In the genomic region with DNA sequence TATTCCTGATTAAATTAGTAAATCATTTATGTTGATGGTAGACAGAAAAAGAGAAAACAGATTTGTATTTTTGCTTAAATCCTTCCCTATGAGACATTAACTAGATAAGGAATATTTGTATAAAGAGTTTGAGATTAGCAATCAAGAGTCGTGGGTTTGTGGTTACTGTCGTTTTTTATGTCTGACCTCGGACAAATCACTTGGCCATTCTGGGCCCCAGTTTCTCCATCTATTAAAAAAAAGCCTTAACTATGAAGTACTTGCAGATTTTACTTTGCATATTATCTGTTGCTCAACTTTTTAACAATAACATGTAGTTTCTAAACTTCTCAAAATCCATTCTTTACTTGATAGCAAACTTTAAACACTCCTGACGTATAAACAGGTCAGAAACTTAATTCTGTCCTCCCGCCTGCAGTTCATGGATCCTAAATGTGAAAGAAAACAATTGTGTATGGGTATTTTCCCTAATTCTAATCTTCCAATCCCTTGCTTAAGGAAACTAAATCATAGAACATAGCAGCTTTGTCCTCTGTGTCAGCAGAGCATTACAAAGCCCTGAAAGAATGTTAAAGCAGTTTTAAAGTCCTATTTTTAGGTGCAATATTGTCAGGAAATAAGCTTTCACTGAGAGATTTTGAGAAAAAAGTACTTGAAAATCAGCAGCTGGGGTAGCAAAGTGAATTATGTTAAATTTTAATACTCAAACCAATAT, we compare ENCODE assay signal across 17 cellular contexts.
A peak's percentile ranks its signal among the peaks of the same experiment; 100 is the strongest.
DNase-seq lines count a peak whose midpoint lies in the region; ATAC-seq, FAIRE-seq and TF ChIP-seq lines count a peak whose summit lies in the region.
"Had no signal": no experiment of that assay in that cellular context is flagged by ENCODE, and none has a peak within 500 bp of the region (broad histone marks: within the 10 kb centered on the region; RNA-seq: fewer than 3 reads in every experiment).

No MANE protein-coding gene starts in this region.

- TF ChIP-seq POLR2A in stomach (IDR thresholded peaks at IDR 0.05) (no peak), GM12892 (IDR thresholded peaks at IDR 0.05; ENCODE audit: low read depth, low read length) (no peak)

- H3K4me1 ChIP-seq in hepatocyte (ENCODE audit: insufficient read depth) (peaks cover 30% of the 10 kb centered on the region), stomach (peaks cover 0 to 53% (median 21%) of the 10 kb centered on the region in 4 donors)

- DNase-seq in HFFc6 (no peak), MCF 10A (ENCODE audit: unreplicated experiment) (no peak), hepatocyte (ENCODE audit: low spot score) (no peak), stomach (no peak), NCI-H748 (lab: John Stamatoyannopoulos, UW; ENCODE audit: unreplicated experiment) (no peak), GM12892 (ENCODE audit: insufficient read length) (no peak), substantia nigra (lab: John Stamatoyannopoulos, UW) (no peak)
- DNase-seq: anterior cingulate cortex; Calu3; effector CD4-positive, alpha-beta T cell; mucosa of descending colon; NCI-H187 treated with DMSO at 0.1 percent for 48 hours; NCI-H524 treated with DMSO at 0.1 percent for 48 hours; PC-9 had no signal

- no peak for TF ChIP-seq EP300 in stomach (IDR thresholded peaks at IDR 0.05)

- no peak for FAIRE-seq in GM12892 (lab: Jason Lieb, UNC)

- CTCF ChIA-PET in MCF 10A (lab: Yijun Ruan, JAX), result interaction anchor here (0.7 kb wide), 1 partner anchor 43 kb away, joined by 3 read pairs; no protein-coding TSS in a partner anchor

- H3K4me1 Mint-ChIP-seq in HFFc6 (ENCODE audit: low read depth), result peaks cover 36% of the 10 kb centered on the region
- peaks cover 24% of the 10 kb centered on the region for H3K4me1 Mint-ChIP-seq in MCF 10A (ENCODE audit: insufficient read depth, unreplicated experiment)

- H3K4me3 Mint-ChIP-seq in HFFc6 (peak overlapping the region; percentile 1; the same call in 1 of the 2 replicates), MCF 10A (ENCODE audit: unreplicated experiment) (no peak overlapping the region)
- H3K4me3 Mint-ChIP-seq: WTC11 had no signal

- H2AFZ ChIP-seq in hepatocyte, result no peak overlapping the region
- H2AFZ ChIP-seq: PC-9 had no signal

- H3K4me3 ChIP-seq in hepatocyte, result no peak overlapping the region
- no peak overlapping the region for H3K4me3 ChIP-seq in stomach
- H3K4me3 ChIP-seq: mucosa of descending colon, PC-9, suprapubic skin had no signal

- BruUV-seq in MCF 10A (replicated peaks; lab: Mats Ljungman, UMichigan), result no TSS peak

- H3K36me3 ChIP-seq in hepatocyte (replicated peaks; ENCODE audit: insufficient read depth, low read depth) (no peaks in the 10 kb centered on the region), stomach (peaks cover 0 to 43% (median 34%) of the 10 kb centered on the region in 4 donors)

- H3K27me3 Mint-ChIP-seq in HFFc6 (ENCODE audit: insufficient read depth) (no peaks in the 10 kb centered on the region), MCF 10A (ENCODE audit: insufficient read depth, unreplicated experiment) (no peaks in the 10 kb centered on the region)

- H3K9me3 ChIP-seq in hepatocyte (ENCODE audit: low read depth) (no peaks in the 10 kb centered on the region), stomach (no peaks in the 10 kb centered on the region)
- H3K9me3 ChIP-seq: mucosa of descending colon, suprapubic skin had no signal

- no peaks in the 10 kb centered on the region for H3K79me2 ChIP-seq in hepatocyte

- no peak overlapping the region for H3K4me2 ChIP-seq in hepatocyte
- H3K4me2 ChIP-seq: PC-9 had no signal

- no peaks in the 10 kb centered on the region for H3K9me2 ChIP-seq in hepatocyte (replicated peaks; ENCODE audit: insufficient read depth)

- POLR2A ChIA-PET in MCF 10A (lab: Yijun Ruan, JAX), result interaction anchor here (0.7 to 1.8 kb wide), 9 partner anchors 9 to 158 kb away, joined by 3 to 8 read pairs (median 4); no protein-coding TSS in a partner anchor

- no peaks in the 10 kb centered on the region for H3K9me3 Mint-ChIP-seq in HFFc6
- H3K9me3 Mint-ChIP-seq in MCF 10A (ENCODE audit: unreplicated experiment), result no peaks in the 10 kb centered on the region
- H3K9me3 Mint-ChIP-seq: WTC11 had no signal

- whole genome bisulfite sequencing in hepatocyte (ENCODE audit: low lambda C conversion rate, missing lambda C conversion rate), result 58% methylated on average over 5 of the region's 5 CpGs
- 35 to 45% (median 42%) methylated on average over 5 of the region's 5 CpGs for WGBS in stomach, 5 donors

- ATAC-seq in GM18909 (IDR thresholded peaks at IDR 0.05; ENCODE audit: poor library complexity, unreplicated experiment), result no peak
- ATAC-seq: WTC11 had no signal

- intact Hi-C loops in MCF 10A (cut with micrococcal nuclease), result no loop called here
- intact Hi-C loops in stomach (cut with DNase I; ENCODE audit: low total_unique reads), result loop anchor here (10.0 kb wide), 1 partner anchor 832 kb away; no protein-coding TSS in a partner anchor

- H4K20me1 ChIP-seq in hepatocyte (ENCODE audit: insufficient read depth, poor library complexity, severe bottlenecking), result no peaks in the 10 kb centered on the region

- peaks cover 4% of the 10 kb centered on the region; the same call in 1 of the 2 replicates for H3K36me3 Mint-ChIP-seq in HFFc6 (ENCODE audit: low read depth)
- H3K36me3 Mint-ChIP-seq in MCF 10A (ENCODE audit: insufficient read depth, unreplicated experiment), result peaks cover 7% of the 10 kb centered on the region

- no peak for TF ChIP-seq CTCF in HFFc6 (IDR thresholded peaks at IDR 0.05)
- no peak for TF ChIP-seq CTCF in MCF 10A (IDR thresholded peaks at IDR 0.05; ENCODE audit: unreplicated experiment)
- TF ChIP-seq CTCF in hepatocyte (IDR thresholded peaks at IDR 0.05; ENCODE audit: poor library complexity), result no peak
- TF ChIP-seq CTCF in stomach (IDR thresholded peaks at IDR 0.05), result no peak

- peak overlapping the region; percentile 53 for H3K27ac Mint-ChIP-seq in HFFc6
- peak overlapping the region; percentile 29 for H3K27ac Mint-ChIP-seq in MCF 10A (ENCODE audit: low read depth, unreplicated experiment)
- H3K27ac Mint-ChIP-seq: WTC11 had no signal

- H3K27me3 ChIP-seq in hepatocyte (no peaks in the 10 kb centered on the region), stomach (no peaks in the 10 kb centered on the region)
- H3K27me3 ChIP-seq: suprapubic skin had no signal

- H3K27ac ChIP-seq in hepatocyte (peak overlapping the region; percentile 87), stomach (peak overlapping the region in 4 of 5 donors; percentile 31 to 79 (median 55)), substantia nigra (ENCODE audit: low read depth, low read length, poor library complexity, severe bottlenecking) (no peak overlapping the region)
- H3K27ac ChIP-seq: PC-9, suprapubic skin had no signal
